12 cellular contexts compared by ENCODE assay signal in the genomic region with DNA sequence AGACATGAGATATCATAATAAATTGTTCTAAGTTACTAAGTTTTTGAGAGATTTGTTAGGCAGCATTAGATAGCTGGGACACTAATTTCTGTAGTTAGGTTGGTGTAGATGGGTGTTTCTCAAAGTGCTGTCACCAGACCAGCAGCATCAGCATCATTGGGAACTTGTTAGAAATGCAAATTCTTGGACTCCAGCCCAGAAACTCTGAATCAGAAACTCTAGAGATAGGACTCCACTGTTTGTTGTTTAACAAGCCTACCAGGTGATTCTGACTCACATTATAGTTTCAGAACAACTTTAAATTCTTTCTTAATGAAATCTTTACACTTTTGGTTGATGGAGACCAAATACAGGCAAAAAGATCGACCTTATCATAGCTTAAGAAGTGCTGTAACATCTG.
DNase-seq lines count a peak whose midpoint lies in the region.
"Had no signal": no experiment of that assay in that cellular context is flagged by ENCODE, and none has a peak within 500 bp of the region (broad histone marks: within the 10 kb centered on the region; RNA-seq: fewer than 3 reads in every experiment).

No MANE protein-coding gene starts in this region.

- H3K9ac ChIP-seq in BLaER1: no peak overlapping the region

- DNase-seq in HPDE6-E6E7 (ENCODE audit: extremely low spot score) (peak; percentile 35), amniotic epithelial cell (ENCODE audit: low read depth) (peak; percentile 96), glomerular visceral epithelial cell (ENCODE audit: extremely low spot score) (peak; percentile 74), cerebellar cortex (ENCODE audit: low spot score) (no peak), T-helper 2 cell (no peak), posterior vena cava (ENCODE audit: low spot score) (no peak)
- no peak for DNase-seq in effector CD4-positive, alpha-beta T cell
- DNase-seq: activated CD4-positive, CD25-positive, alpha-beta regulatory T cell treated with anti-CD3 and anti-CD28 coated beads, Interleukin-2, amount 50 U/mL, for 72 hours; CD8-positive, alpha-beta T cell; cortex of kidney; NCI-H1694 had no signal

- no peaks in the 10 kb centered on the region for H3K36me3 ChIP-seq in BLaER1

- no peaks in the 10 kb centered on the region for H3K27me3 ChIP-seq in BLaER1

- no peaks in the 10 kb centered on the region for H3K9me3 ChIP-seq in BLaER1

- peak overlapping the region; percentile 31; the same call in 1 of the 2 replicates for H3K27ac ChIP-seq in BLaER1

- intact Hi-C loops in posterior vena cava (cut with DNase I): no loop called here

- no peaks in the 10 kb centered on the region for H4K20me1 ChIP-seq in BLaER1

- H3K4me3 ChIP-seq in BLaER1: no peak overlapping the region

- H3K4me1 ChIP-seq in BLaER1: peaks cover 17% of the 10 kb centered on the region

- peak overlapping the region; percentile 55 for H3K4me2 ChIP-seq in BLaER1

Comparison
In these comparisons a context has a peak if more than half of its experiments do, and no peak if none do; other contexts are left out.
1. DNase-seq: peak in HPDE6-E6E7 (single experiment), amniotic epithelial cell (single experiment) and glomerular visceral epithelial cell (single experiment); none in cerebellar cortex (single experiment), effector CD4-positive, alpha-beta T cell (single experiment), T-helper 2 cell (0 of 5) and posterior vena cava (single experiment).